In genomic region chr1:232184561-232185530, GRCh38 we compare ENCODE assay signal across 1 cellular context.
TF ChIP-seq lines count a peak whose summit lies in the region.

No MANE protein-coding gene starts in this region.

TF ChIP-seq in HepG2, 621 proteins besides CTCF, POLR2A, EP300 and RAD21:
- TF ChIP-seq, protein P1, sequence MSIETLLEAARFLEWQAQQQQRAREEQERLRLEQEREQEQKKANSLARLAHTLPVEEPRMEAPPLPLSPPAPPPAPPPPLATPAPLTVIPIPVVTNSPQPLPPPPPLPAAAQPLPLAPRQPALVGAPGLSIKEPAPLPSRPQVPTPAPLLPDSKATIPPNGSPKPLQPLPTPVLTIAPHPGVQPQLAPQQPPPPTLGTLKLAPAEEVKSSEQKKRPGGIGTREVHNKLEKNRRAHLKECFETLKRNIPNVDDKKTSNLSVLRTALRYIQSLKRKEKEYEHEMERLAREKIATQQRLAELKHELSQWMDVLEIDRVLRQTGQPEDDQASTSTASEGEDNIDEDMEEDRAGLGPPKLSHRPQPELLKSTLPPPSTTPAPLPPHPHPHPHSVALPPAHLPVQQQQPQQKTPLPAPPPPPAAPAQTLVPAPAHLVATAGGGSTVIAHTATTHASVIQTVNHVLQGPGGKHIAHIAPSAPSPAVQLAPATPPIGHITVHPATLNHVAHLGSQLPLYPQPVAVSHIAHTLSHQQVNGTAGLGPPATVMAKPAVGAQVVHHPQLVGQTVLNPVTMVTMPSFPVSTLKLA (IDR thresholded peaks at IDR 0.05): 0 out of 2 replicates have a peak, but pooled peaks have one; percentile 6
- TF ChIP-seq LCORL (IDR thresholded peaks at IDR 0.05) (no peak), LCORL (CRISPR knock-in tag; IDR thresholded peaks at IDR 0.05) (no peak), SMAD3 (CRISPR knock-in tag; IDR thresholded peaks at IDR 0.05) (no peak), PRPF4 (IDR thresholded peaks at IDR 0.05; ENCODE audit: low read depth, low read length, poor library complexity, severe bottlenecking) (no peak)
TF ChIP-seq in HepG2: peak in this region for 1.
